ENCODE assay signal across 15 cellular contexts in genomic region chr3:177725165-177725564, GRCh38.
A peak's percentile ranks its signal among the peaks of the same experiment; 100 is the strongest.
DNase-seq lines count a peak whose midpoint lies in the region; ATAC-seq and TF ChIP-seq lines count a peak whose summit lies in the region.
"Had no signal": no experiment of that assay in that cellular context is flagged by ENCODE, and none has a peak within 500 bp of the region (broad histone marks: within the 10 kb centered on the region; RNA-seq: fewer than 3 reads in every experiment).

No MANE protein-coding gene starts in this region.

- H4K20me1 ChIP-seq in BLaER1 treated with 17β-estradiol and CSF1 and Interleukin-3, amounts not matched to agents 10 nM and 100 nM: no peaks in the 10 kb centered on the region

- H3K4me1 ChIP-seq in BLaER1 treated with 17β-estradiol and CSF1 and Interleukin-3, amounts not matched to agents 10 nM and 100 nM: peaks cover 74 to 87% (median 85%) of the 10 kb centered on the region in 10 experiments
- peaks cover 36 to 59% (median 52%) of the 10 kb centered on the region in 4 donors for H3K4me1 ChIP-seq in esophagus muscularis mucosa

- TF ChIP-seq EP300 in esophagus muscularis mucosa (IDR thresholded peaks at IDR 0.05): no peak

- peak overlapping the region in 9 of 11 experiments; percentile 36 to 75 (median 66); a peak in 13 of 22 replicates for H3K9ac ChIP-seq in BLaER1 treated with 17β-estradiol and CSF1 and Interleukin-3, amounts not matched to agents 10 nM and 100 nM

- H3K27me3 ChIP-seq in BLaER1 treated with 17β-estradiol and CSF1 and Interleukin-3, amounts not matched to agents 10 nM and 100 nM: no peaks in the 10 kb centered on the region
- no peaks in the 10 kb centered on the region for H3K27me3 ChIP-seq in esophagus muscularis mucosa

- intact Hi-C loops in esophagus muscularis mucosa (cut with DNase I): no loop called here

- no peak for TF ChIP-seq POLR2A in NB4 (IDR thresholded peaks at IDR 0.05; ENCODE audit: extremely low read depth, insufficient read length)
- TF ChIP-seq POLR2A in esophagus muscularis mucosa (IDR thresholded peaks at IDR 0.05; ENCODE audit: low read depth): no peak

- no peaks in the 10 kb centered on the region for H3K27me3 Mint-ChIP-seq in osteocyte (ENCODE audit: unreplicated experiment)

- H3K4me3 Mint-ChIP-seq in osteocyte (ENCODE audit: unreplicated experiment): no peak overlapping the region
- H3K4me3 Mint-ChIP-seq: B cell had no signal

- peak overlapping the region; percentile 11 for H3K27ac Mint-ChIP-seq in osteocyte (ENCODE audit: unreplicated experiment)
- H3K27ac Mint-ChIP-seq: B cell had no signal

- H3K4me3 ChIP-seq in BLaER1 treated with 17β-estradiol and CSF1 and Interleukin-3, amounts not matched to agents 10 nM and 100 nM: peak overlapping the region in 5 of 10 experiments; percentile 0 to 26 (median 12); a peak in 6 of 20 replicates
- H3K4me3 ChIP-seq in NB4 (ENCODE audit: low read depth, low read length) (no peak overlapping the region), esophagus muscularis mucosa (no peak overlapping the region)
- H3K4me3 ChIP-seq: GM12878 had no signal

- peak; percentile 43 for DNase-seq in NB4 (ENCODE audit: low read depth)
- no peak for DNase-seq in esophagus muscularis mucosa (ENCODE audit: extremely low spot score)
- no peak for DNase-seq in osteocyte (ENCODE audit: extremely low spot score, unreplicated experiment)
- DNase-seq in GM19240 (ENCODE audit: insufficient read length, low spot score): no peak
- no peak for DNase-seq in DMS114 treated with DMSO at 0.1 percent for 48 hours (lab: John Stamatoyannopoulos, UW; ENCODE audit: unreplicated experiment)
- no peak for DNase-seq in 8988T
- DNase-seq: activated CD4-positive, alpha-beta T cell treated with anti-CD3 and anti-CD28 coated beads, Interleukin-2, amount 50 U/mL, for 1 hour; amniotic stem cell; NCI-H345; posterior cingulate gyrus; trophoblast cell had no signal

- WGBS in esophagus muscularis mucosa: 93% methylated on average over 1 of the region's 1 CpG

- H3K4me2 ChIP-seq in BLaER1 treated with 17β-estradiol and CSF1 and Interleukin-3, amounts not matched to agents 10 nM and 100 nM: peak overlapping the region; percentile 75 to 95 (median 82)

- H3K4me1 Mint-ChIP-seq in osteocyte (ENCODE audit: unreplicated experiment): peaks cover 48% of the 10 kb centered on the region

- H3K9me3 Mint-ChIP-seq in osteocyte (ENCODE audit: unreplicated experiment): no peaks in the 10 kb centered on the region

- no peaks in the 10 kb centered on the region for H3K36me3 Mint-ChIP-seq in osteocyte (ENCODE audit: unreplicated experiment)

- peak overlapping the region in 10 of 11 experiments; percentile 59 to 89 (median 80); a peak in 19 of 22 replicates for H3K27ac ChIP-seq in BLaER1 treated with 17β-estradiol and CSF1 and Interleukin-3, amounts not matched to agents 10 nM and 100 nM
- peak overlapping the region; percentile 64 to 73 (median 68) for H3K27ac ChIP-seq in esophagus muscularis mucosa (replicated peaks in 1 of 4)

- H3K9me3 ChIP-seq in BLaER1 treated with 17β-estradiol and CSF1 and Interleukin-3, amounts not matched to agents 10 nM and 100 nM (replicated peaks in 1 of 11): peaks cover 6 to 63% (median 42%) of the 10 kb centered on the region in 11 experiments; a peak in 21 of 22 replicates
- H3K9me3 ChIP-seq in esophagus muscularis mucosa: no peaks in the 10 kb centered on the region

- ATAC-seq in GM21825 (IDR thresholded peaks at IDR 0.05; ENCODE audit: unreplicated experiment): no peak
- ATAC-seq: GM12878 had no signal

- TF ChIP-seq CTCF in NB4 (IDR thresholded peaks at IDR 0.05; ENCODE audit: low read depth, low read length): no peak
- no peak for TF ChIP-seq CTCF in esophagus muscularis mucosa (IDR thresholded peaks at IDR 0.05)
- no peak for TF ChIP-seq CTCF in osteocyte (IDR thresholded peaks at IDR 0.05)

- H3K36me3 ChIP-seq in BLaER1 treated with 17β-estradiol and CSF1 and Interleukin-3, amounts not matched to agents 10 nM and 100 nM: peaks cover 0 to 36% (median 5%) of the 10 kb centered on the region in 11 experiments; a peak in 5 of 22 replicates
- no peaks in the 10 kb centered on the region for H3K36me3 ChIP-seq in esophagus muscularis mucosa
